10 cellular contexts compared by ENCODE assay signal in the genomic region with DNA sequence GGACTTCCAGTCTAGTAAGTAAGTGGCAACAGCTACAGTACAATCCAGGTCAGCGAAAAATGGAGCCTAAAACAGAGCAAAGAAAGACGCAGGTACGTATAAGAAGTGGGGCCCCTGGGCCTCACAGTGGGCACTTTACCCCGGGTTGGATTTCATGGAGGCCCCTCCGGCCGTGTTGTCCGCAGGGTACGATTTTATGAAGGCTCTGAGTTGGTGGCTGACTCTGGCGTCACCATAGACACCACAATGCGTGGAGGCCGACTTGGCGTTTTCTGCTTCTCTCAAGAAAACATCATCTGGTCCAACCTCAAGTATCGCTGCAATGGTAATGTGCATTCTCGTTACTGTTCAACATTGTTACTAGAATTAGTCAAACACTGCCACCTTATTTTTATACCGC. TPM values are rescaled to one million over a fixed set of nuclear protein-coding genes. Genes with fewer than 3 reads are reported as not detected.
DNase-seq lines count a peak whose midpoint lies in the region; ATAC-seq and TF ChIP-seq lines count a peak whose summit lies in the region.
"Had no signal": no experiment of that assay in that cellular context is flagged by ENCODE, and none has a peak within 500 bp of the region (broad histone marks: within the 10 kb centered on the region; RNA-seq: fewer than 3 reads in every experiment).

No MANE protein-coding gene starts in this region.

- intact Hi-C loops in heart left ventricle (cut with DNase I): loop anchor here (2.0 to 10.0 kb wide), 14 partner anchors 85 to 1060 kb away; partner anchors contain the start of gene MTX3 (in 1 of the 10)
- intact Hi-C loops in Right ventricle myocardium inferior (cut with DNase I): loop anchor here (5.0 to 10.0 kb wide), 4 partner anchors 90 to 1057 kb away; partner anchors contain the start of gene MTX3
- intact Hi-C loops in thyroid gland (cut with DNase I): loop anchor here (10.0 kb wide), 1 partner anchor 1057 kb away; no protein-coding TSS in a partner anchor
- intact Hi-C loops in esophagus muscularis mucosa (cut with DNase I): loop anchor here (10.0 kb wide), 1 partner anchor 227 kb away; no protein-coding TSS in a partner anchor

- no peak overlapping the region for H4K5ac ChIP-seq in mesendoderm (ENCODE audit: low read length)

- H3K79me2 ChIP-seq in mesendoderm (ENCODE audit: control insufficient read depth, insufficient read depth, low read length): no peaks in the 10 kb centered on the region

- no peak overlapping the region for H2BK5ac ChIP-seq in mesendoderm (ENCODE audit: low read length)

- TF ChIP-seq POLR2A in heart left ventricle (IDR thresholded peaks at IDR 0.05): no peak
- no peak for TF ChIP-seq POLR2A in thyroid gland (IDR thresholded peaks at IDR 0.05)
- TF ChIP-seq POLR2A in esophagus muscularis mucosa (IDR thresholded peaks at IDR 0.05; ENCODE audit: low read depth): no peak

- DNase-seq in heart left ventricle (no peak), Right ventricle myocardium inferior (ENCODE audit: missing footprints) (no peak), mesendoderm (no peak), thyroid gland (no peak), esophagus muscularis mucosa (ENCODE audit: extremely low spot score) (no peak), NCI-H2171 treated with DMSO at 0.1 percent for 48 hours (lab: John Stamatoyannopoulos, UW) (no peak)
- DNase-seq: cerebellar nuclear complex; stimulated activated naive CD4-positive, alpha-beta T cell treated with Interleukin-2 at 50 U/mL for 16 hours had no signal

- H3K4ac ChIP-seq in mesendoderm (ENCODE audit: low read depth, low read length): no peak overlapping the region

- no peaks in the 10 kb centered on the region for H3K79me1 ChIP-seq in mesendoderm (ENCODE audit: low read length)

- peak overlapping the region; percentile 42 for H4K8ac ChIP-seq in mesendoderm (ENCODE audit: low read depth, low read length)

- H3K9me3 ChIP-seq in heart left ventricle (no peaks in the 10 kb centered on the region), thyroid gland (no peaks in the 10 kb centered on the region), esophagus muscularis mucosa (no peaks in the 10 kb centered on the region)

- no peak overlapping the region for H2AK5ac ChIP-seq in mesendoderm (ENCODE audit: low read length)

- H3K23ac ChIP-seq in mesendoderm (ENCODE audit: low read length): no peak overlapping the region

- H3K4me3 ChIP-seq in heart left ventricle (peak overlapping the region in 6 of 12 donors; percentile 41 to 49 (median 43)), mesendoderm (ENCODE audit: low read length) (no peak overlapping the region), thyroid gland (replicated peaks in 1 of 3) (no peak overlapping the region), esophagus muscularis mucosa (peak overlapping the region in 1 of 4 donors; percentile 33)

- H3K4me1 ChIP-seq in heart left ventricle (peaks cover 0 to 29% (median 11%) of the 10 kb centered on the region in 12 donors), mesendoderm (ENCODE audit: control insufficient read depth, low read depth, low read length) (no peaks in the 10 kb centered on the region), thyroid gland (peaks cover 3 to 10% of the 10 kb centered on the region in 2 donors), esophagus muscularis mucosa (peaks cover 6 to 16% (median 13%) of the 10 kb centered on the region in 4 donors)

- H3K27me3 ChIP-seq in heart left ventricle: no peaks in the 10 kb centered on the region
- no peaks in the 10 kb centered on the region for H3K27me3 ChIP-seq in mesendoderm (ENCODE audit: insufficient read depth, low read length, poor library complexity)
- no peaks in the 10 kb centered on the region for H3K27me3 ChIP-seq in thyroid gland
- no peaks in the 10 kb centered on the region for H3K27me3 ChIP-seq in esophagus muscularis mucosa

- no peak overlapping the region for H2BK15ac ChIP-seq in mesendoderm (replicated peaks; ENCODE audit: low read depth)

- ATAC-seq in heart left ventricle: no peak
- ATAC-seq in Right ventricle myocardium inferior: no peak
- no peak for ATAC-seq in GM21825 (IDR thresholded peaks at IDR 0.05; ENCODE audit: unreplicated experiment)

- 89 to 94% (median 92%) methylated on average over 15 of the region's 15 CpGs for WGBS in heart left ventricle, 4 donors
- no CpG with 5 or more reads among the region's 15 CpGs for WGBS in mesendoderm (ENCODE audit: extremely low coverage, insufficient coverage, low lambda C conversion rate)
- WGBS in thyroid gland, 2 donors: 93 to 94% methylated on average over 15 of the region's 15 CpGs
- WGBS in esophagus muscularis mucosa: 94% methylated on average over 15 of the region's 15 CpGs

- H3K56ac ChIP-seq in mesendoderm (ENCODE audit: low read length): no peak overlapping the region

- H3K4me2 ChIP-seq in mesendoderm (ENCODE audit: low read length): no peak overlapping the region

- H3K18ac ChIP-seq in mesendoderm (ENCODE audit: low read length): no peak overlapping the region

- no peak for TF ChIP-seq EP300 in esophagus muscularis mucosa (IDR thresholded peaks at IDR 0.05)

- H3K27ac ChIP-seq in heart left ventricle (peak overlapping the region in 8 of 12 donors; percentile 7 to 80 (median 64)), angular gyrus (ENCODE audit: low read depth, low read length) (peak overlapping the region; percentile 93), mesendoderm (ENCODE audit: low read depth, low read length) (no peak overlapping the region), thyroid gland (peak overlapping the region in 2 of 3 donors; percentile 28 to 51), esophagus muscularis mucosa (replicated peaks in 1 of 4) (no peak overlapping the region)

- H3K36me3 ChIP-seq in heart left ventricle: peaks cover 0 to 34% (median under 1%) of the 10 kb centered on the region in 9 donors
- H3K36me3 ChIP-seq in mesendoderm (ENCODE audit: control insufficient read depth, insufficient read depth, low read length): no peaks in the 10 kb centered on the region
- H3K36me3 ChIP-seq in thyroid gland: no peaks in the 10 kb centered on the region
- H3K36me3 ChIP-seq in esophagus muscularis mucosa: peaks cover 0 to 20% (median 3%) of the 10 kb centered on the region in 4 donors

- no peak overlapping the region for H2BK120ac ChIP-seq in mesendoderm (ENCODE audit: low read depth, low read length)

- TF ChIP-seq CTCF in heart left ventricle (IDR thresholded peaks at IDR 0.05): no peak
- TF ChIP-seq CTCF in thyroid gland (IDR thresholded peaks at IDR 0.05): no peak
- TF ChIP-seq CTCF in esophagus muscularis mucosa (IDR thresholded peaks at IDR 0.05): no peak

- no peak overlapping the region for H3K9ac ChIP-seq in mesendoderm (ENCODE audit: low read length)

RNA-seq across cellular contexts. Expression of gene THBS4, which starts 47.1 kb away (rescaled TPM):
- total RNA-seq in heart left ventricle (100 to 1,000 TPM in 4 of 9 donors, 10 to 100 TPM in 5; 46.1 to 266 (median 79.9) TPM), Right ventricle myocardium inferior (32.9 TPM), thyroid gland (1 to 10 TPM; 2.4 to 4.5 (median 3.1) TPM), esophagus muscularis mucosa (100 to 1,000 TPM in 1 of 4 donors, 10 to 100 TPM in 3; 25.6 to 119 (median 30.6) TPM)
- polyA plus RNA-seq in heart left ventricle: 10 to 100 TPM; 38.6 to 46.2 TPM
- polyA plus RNA-seq in mesendoderm (2013, experiment 1 of 2): 3.5 TPM
- polyA plus RNA-seq in mesendoderm (2013, experiment 2 of 2): 3.2 TPM

Comparison
In these comparisons a context has a peak if more than half of its experiments do, and no peak if none do; other contexts are left out.
1. H3K27ac ChIP-seq: peak in heart left ventricle (8 of 12), angular gyrus (single experiment) and thyroid gland (2 of 3); none in mesendoderm (single experiment) and esophagus muscularis mucosa (0 of 4).